In the genomic region with DNA sequence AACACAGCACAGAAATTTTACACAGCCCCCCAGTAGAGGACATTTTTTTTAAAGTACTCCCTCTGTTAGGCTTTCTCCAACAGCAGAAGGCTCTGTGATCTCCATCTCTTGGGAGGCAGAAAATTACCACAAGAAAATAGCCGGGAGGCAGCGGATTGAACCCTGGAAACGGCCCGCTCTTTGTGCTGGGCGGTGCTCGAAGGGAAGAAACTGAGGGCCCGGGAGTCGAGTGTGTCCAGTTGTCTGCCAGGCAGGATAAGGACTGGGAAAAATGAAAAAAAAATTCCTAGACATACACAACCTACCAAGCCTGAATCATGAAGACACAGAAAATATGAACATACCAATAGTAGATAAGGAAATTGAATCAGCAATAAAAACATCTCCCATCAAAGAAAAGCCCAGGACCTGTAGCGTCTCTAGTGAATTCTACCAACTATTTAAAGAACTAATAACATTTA, we compare ENCODE assay signal across 10 cellular contexts. TPM values are rescaled to one million over a fixed set of nuclear protein-coding genes. Genes with fewer than 3 reads are reported as not detected.
A peak's percentile ranks its signal among the peaks of the same experiment; 100 is the strongest.
DNase-seq lines count a peak whose midpoint lies in the region; ATAC-seq and TF ChIP-seq lines count a peak whose summit lies in the region.
"Had no signal": no experiment of that assay in that cellular context is flagged by ENCODE, and none has a peak within 500 bp of the region (broad histone marks: within the 10 kb centered on the region; RNA-seq: fewer than 3 reads in every experiment).

No MANE protein-coding gene starts in this region.

- CTCF ChIA-PET in WTC11 (lab: Charles Lee) = interaction anchor here (1.0 to 2.5 kb wide), 3 partner anchors 29 to 49 kb away, joined by 3 to 12 read pairs (median 3); no protein-coding TSS in a partner anchor

- H3K4me3 Mint-ChIP-seq in WTC11 = peak overlapping the region; percentile 93

- TF ChIP-seq CTCF in WTC11 (IDR thresholded peaks at IDR 0.05) (no peak), esophagus squamous epithelium (IDR thresholded peaks at IDR 0.05) (no peak)

- H3K4me3 ChIP-seq in HUES6 (ENCODE audit: low read depth, low read length) (peak overlapping the region; percentile 73), esophagus squamous epithelium (no peak overlapping the region)

- H3K27ac Mint-ChIP-seq in WTC11 = peak overlapping the region; percentile 79; the same call in 1 of the 2 replicates

- WGBS in esophagus squamous epithelium, 2 donors = 4 to 10% methylated on average over 9 of the region's 9 CpGs

- H3K27ac ChIP-seq in HUES6 (ENCODE audit: low read depth, low read length) (no peak overlapping the region), esophagus squamous epithelium (no peak overlapping the region)

- H3K9me3 ChIP-seq in HUES6 (ENCODE audit: control insufficient read depth, insufficient read depth, low read depth, low read length) (no peaks in the 10 kb centered on the region), esophagus squamous epithelium (peaks cover 0 to 13% (median 13%) of the 10 kb centered on the region in 3 donors)

- H3K9me3 Mint-ChIP-seq in WTC11 = no peaks in the 10 kb centered on the region

- DNase-seq in D341Med (ENCODE audit: low spot score) (peak; percentile 52), WTC11 (ENCODE audit: low spot score) (no peak), kidney tubule cell (ENCODE audit: low spot score) (peak; percentile 53), NCI-H1417 (lab: John Stamatoyannopoulos, UW) (no peak), esophagus squamous epithelium (lab: John Stamatoyannopoulos, UW) (no peak), NCI-H2196 treated with DMSO at 0.1 percent for 48 hours (lab: John Stamatoyannopoulos, UW; ENCODE audit: unreplicated experiment) (no peak)
- DNase-seq: T-cell had no signal

- H3K27me3 ChIP-seq in HUES6 (ENCODE audit: control insufficient read depth, insufficient read depth, low read length) = peaks cover 12% of the 10 kb centered on the region
- H3K27me3 ChIP-seq in esophagus squamous epithelium = peaks cover 0 to 100% (median 23%) of the 10 kb centered on the region in 4 donors

- ATAC-seq in WTC11 (peak; percentile 49), GM18861 (IDR thresholded peaks at IDR 0.05; ENCODE audit: unreplicated experiment) (no peak)
- ATAC-seq: T-cell had no signal

- H3K36me3 ChIP-seq in HUES6 (ENCODE audit: control insufficient read depth, insufficient read depth, low read length) (no peaks in the 10 kb centered on the region), esophagus squamous epithelium (no peaks in the 10 kb centered on the region)

- H3K4me1 ChIP-seq in HUES6 (ENCODE audit: control insufficient read depth, insufficient read depth, low read length) = no peaks in the 10 kb centered on the region
- H3K4me1 ChIP-seq in esophagus squamous epithelium = peaks cover 0 to 13% (median 4%) of the 10 kb centered on the region in 3 donors

- H3K27me3 Mint-ChIP-seq in WTC11 (ENCODE audit: low read depth) = peaks cover 51% of the 10 kb centered on the region

- H3K9ac ChIP-seq in HUES6 (ENCODE audit: low read length) = peak overlapping the region; percentile 21

- POLR2A ChIA-PET in WTC11 (lab: Charles Lee) = no interaction called here

- no peak for TF ChIP-seq POLR2A in esophagus squamous epithelium (IDR thresholded peaks at IDR 0.05)

- H3K36me3 Mint-ChIP-seq in WTC11 = no peaks in the 10 kb centered on the region

- H3K4me1 Mint-ChIP-seq in WTC11 = peaks cover 7% of the 10 kb centered on the region; the same call in 1 of the 2 replicates

- intact Hi-C loops in esophagus squamous epithelium (cut with DNase I) = no loop called here

TF ChIP-seq in WTC11, 78 proteins besides CTCF, POLR2A, EP300 and RAD21:
- TF ChIP-seq IRF2 (CRISPR knock-in tag; IDR thresholded peaks at IDR 0.05; ENCODE audit: borderline replicate concordance, low read depth) (no peak), OVOL2 (CRISPR knock-in tag; IDR thresholded peaks at IDR 0.05; ENCODE audit: borderline replicate concordance) (no peak), AFF4 (CRISPR knock-in tag; IDR thresholded peaks at IDR 0.05; ENCODE audit: borderline replicate concordance) (no peak), ZNF423 (CRISPR knock-in tag; IDR thresholded peaks at IDR 0.05) (no peak), TEAD1 (CRISPR knock-in tag; IDR thresholded peaks at IDR 0.05) (no peak), ZNF317 (CRISPR knock-in tag; IDR thresholded peaks at IDR 0.05; ENCODE audit: borderline replicate concordance, low read depth) (no peak), EMX1 (CRISPR knock-in tag; IDR thresholded peaks at IDR 0.05) (no peak), FOXP1 (CRISPR knock-in tag; IDR thresholded peaks at IDR 0.05; ENCODE audit: borderline replicate concordance) (no peak), IRF1 (CRISPR knock-in tag; IDR thresholded peaks at IDR 0.05) (no peak), USF1 (CRISPR knock-in tag; IDR thresholded peaks at IDR 0.05) (no peak)
- TF ChIP-seq, protein P1, sequence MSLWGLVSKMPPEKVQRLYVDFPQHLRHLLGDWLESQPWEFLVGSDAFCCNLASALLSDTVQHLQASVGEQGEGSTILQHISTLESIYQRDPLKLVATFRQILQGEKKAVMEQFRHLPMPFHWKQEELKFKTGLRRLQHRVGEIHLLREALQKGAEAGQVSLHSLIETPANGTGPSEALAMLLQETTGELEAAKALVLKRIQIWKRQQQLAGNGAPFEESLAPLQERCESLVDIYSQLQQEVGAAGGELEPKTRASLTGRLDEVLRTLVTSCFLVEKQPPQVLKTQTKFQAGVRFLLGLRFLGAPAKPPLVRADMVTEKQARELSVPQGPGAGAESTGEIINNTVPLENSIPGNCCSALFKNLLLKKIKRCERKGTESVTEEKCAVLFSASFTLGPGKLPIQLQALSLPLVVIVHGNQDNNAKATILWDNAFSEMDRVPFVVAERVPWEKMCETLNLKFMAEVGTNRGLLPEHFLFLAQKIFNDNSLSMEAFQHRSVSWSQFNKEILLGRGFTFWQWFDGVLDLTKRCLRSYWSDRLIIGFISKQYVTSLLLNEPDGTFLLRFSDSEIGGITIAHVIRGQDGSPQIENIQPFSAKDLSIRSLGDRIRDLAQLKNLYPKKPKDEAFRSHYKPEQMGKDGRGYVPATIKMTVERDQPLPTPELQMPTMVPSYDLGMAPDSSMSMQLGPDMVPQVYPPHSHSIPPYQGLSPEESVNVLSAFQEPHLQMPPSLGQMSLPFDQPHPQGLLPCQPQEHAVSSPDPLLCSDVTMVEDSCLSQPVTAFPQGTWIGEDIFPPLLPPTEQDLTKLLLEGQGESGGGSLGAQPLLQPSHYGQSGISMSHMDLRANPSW (CRISPR knock-in tag; conservative IDR thresholded peaks at IDR 0.05; ENCODE audit: low read depth) = no peak

RNA-seq across cellular contexts. Expression of gene POM121L2, which starts 31.5 kb away (rescaled TPM):
- 0.13 to 0.16 TPM in 2 of 3 replicates, not detected in the other for total RNA-seq in WTC11 (2021)
- not detected for total RNA-seq in esophagus squamous epithelium
- total RNA-seq: mononuclear cell, T-cell had no signal

RNA-seq across cellular contexts. Expression of gene PRSS16, which starts 33.1 kb away (rescaled TPM):
- 18.5 to 21.1 TPM (median 19.3 TPM) in 3 replicates for total RNA-seq in WTC11 (2021)
- total RNA-seq in esophagus squamous epithelium = 10 to 100 TPM in 3 of 4 donors, 1 to 10 TPM in 1; 5.1 to 25.7 (median 11.0) TPM

Comparison
In these comparisons a context has a peak if more than half of its experiments do, and no peak if none do; other contexts are left out.
1. DNase-seq: peak in D341Med (single experiment) and kidney tubule cell (single experiment); none in WTC11 (single experiment), NCI-H1417 (0 of 3), esophagus squamous epithelium (single experiment) and NCI-H2196 treated with DMSO at 0.1 percent for 48 hours (single experiment).